Comparison of ENCODE assay signal across 2 cellular contexts in the genomic region with DNA sequence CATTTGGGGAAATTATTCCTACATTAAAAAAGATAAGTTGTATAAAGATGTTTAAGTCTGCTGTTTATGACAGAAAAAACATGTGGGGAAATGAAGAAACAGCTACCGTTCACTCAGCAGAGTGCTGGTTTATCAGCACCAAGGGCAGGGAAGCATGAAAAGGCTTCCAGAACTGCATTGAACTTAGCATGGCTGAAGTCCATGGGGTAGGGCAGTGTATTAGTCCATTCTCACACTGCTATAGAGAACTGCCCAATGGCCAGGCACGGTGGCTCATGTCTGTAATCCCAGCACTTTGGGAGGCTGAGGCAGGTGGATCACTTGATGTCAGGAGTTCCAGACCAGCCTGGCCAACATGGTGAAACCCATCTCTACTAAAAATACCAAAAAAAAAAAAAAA. TPM values are rescaled to one million over a fixed set of nuclear protein-coding genes. Genes with fewer than 3 reads are reported as not detected.
"Had no signal": no experiment of that assay in that cellular context is flagged by ENCODE, and none has a peak within 500 bp of the region (broad histone marks: within the 10 kb centered on the region; RNA-seq: fewer than 3 reads in every experiment).

No MANE protein-coding gene starts in this region.

RNA-seq across cellular contexts. Expression of a gene that starts 51.4 kb away (rescaled TPM):
- total RNA-seq: kidney epithelial cell had no signal
- polyA plus RNA-seq: immature natural killer cell had no signal
